In genomic region chr20:45436732-45437485, GRCh38 we compare ENCODE assay signal across 8 cellular contexts. TPM values are rescaled to one million over a fixed set of nuclear protein-coding genes. Genes with fewer than 3 reads are reported as not detected.
DNase-seq lines count a peak whose midpoint lies in the region; ATAC-seq lines count a peak whose summit lies in the region.

No MANE protein-coding gene starts in this region.

- H3K9ac ChIP-seq in BLaER1 (peak overlapping the region; percentile 77), NT2/D1 (ENCODE audit: insufficient read length, low read depth) (peak overlapping the region; percentile 70), mucosa of rectum (ENCODE audit: low read depth in 1 of 2, low read length in 2 of 2) (peak overlapping the region; percentile 83 to 87)

- peak; percentile 79 for ATAC-seq in GM19324 (IDR thresholded peaks at IDR 0.05; ENCODE audit: low FRiP score, unreplicated experiment)

- H3K4me2 ChIP-seq in BLaER1: peak overlapping the region; percentile 94

- H3K27ac ChIP-seq in BLaER1 (peak overlapping the region; percentile 65; the same call in 1 of the 2 replicates), esophagus (ENCODE audit: low read depth in 2 of 2, low read length in 1 of 2) (peak overlapping the region; percentile 69 to 71), mucosa of rectum (ENCODE audit: low read depth in 2 of 2, low read length in 2 of 2) (peak overlapping the region; percentile 69 to 77)

- peak overlapping the region; percentile 68 for H3K4me3 ChIP-seq in BLaER1
- H3K4me3 ChIP-seq in NT2/D1 (ENCODE audit: insufficient read length, low read depth): peak overlapping the region; percentile 33
- peak overlapping the region; percentile 56 to 59 for H3K4me3 ChIP-seq in esophagus (ENCODE audit: low read depth in 1 of 2, low read length in 2 of 2)
- peak overlapping the region; percentile 66 to 85 for H3K4me3 ChIP-seq in mucosa of rectum (ENCODE audit: low read length in 2 of 2)

- WGBS in esophagus, 2 donors: 9 to 10% methylated on average over 33 of the region's 33 CpGs

- H3K9me3 ChIP-seq in BLaER1 (no peaks in the 10 kb centered on the region), NT2/D1 (ENCODE audit: insufficient read depth, low read length) (no peaks in the 10 kb centered on the region), esophagus (ENCODE audit: control insufficient read depth in 2 of 2, insufficient read depth in 1 of 2, low read depth in 1 of 2, low read length in 1 of 2) (no peaks in the 10 kb centered on the region), mucosa of rectum (ENCODE audit: control insufficient read depth in 2 of 2, low read length in 2 of 2) (no peaks in the 10 kb centered on the region)

- no peaks in the 10 kb centered on the region for H4K20me1 ChIP-seq in BLaER1

- H3K36me3 ChIP-seq in BLaER1 (no peaks in the 10 kb centered on the region), NT2/D1 (ENCODE audit: insufficient read depth, insufficient read length, low read length) (peaks cover 11% of the 10 kb centered on the region), esophagus (ENCODE audit: control insufficient read depth in 2 of 2, insufficient read depth in 2 of 2, low read length in 1 of 2) (peaks cover 0 to 3% of the 10 kb centered on the region in 2 donors), mucosa of rectum (ENCODE audit: control insufficient read depth in 2 of 2, insufficient read depth in 2 of 2, low read length in 2 of 2) (peaks cover 2 to 3% of the 10 kb centered on the region in 2 donors)

- H3K4me1 ChIP-seq in BLaER1 (peaks cover 37% of the 10 kb centered on the region), NT2/D1 (ENCODE audit: insufficient read depth, insufficient read length) (peaks cover 3% of the 10 kb centered on the region), esophagus (ENCODE audit: control insufficient read depth in 2 of 2, insufficient read depth in 2 of 2, low read length in 1 of 2) (peaks cover 0 to 3% of the 10 kb centered on the region in 2 donors), mucosa of rectum (ENCODE audit: control insufficient read depth in 2 of 2, insufficient read depth in 2 of 2, low read length in 2 of 2) (no peaks in the 10 kb centered on the region)

- DNase-seq in HT1080 (ENCODE audit: low read depth): peak; percentile 82
- DNase-seq in NT2/D1 (ENCODE audit: low read depth, low spot score): peak; percentile 73
- peak; percentile 80 for DNase-seq in activated T-cell treated with anti-CD3 and anti-CD28 coated beads for 48 hours (ENCODE audit: low read depth)
- DNase-seq in stimulated activated CD8-positive, alpha-beta memory T cell treated with anti-CD3 and anti-CD28 coated beads, Interleukin-4, amount 100 ng/mL, for 24 hours (ENCODE audit: low read depth): peak; percentile 82

- no peaks in the 10 kb centered on the region for H3K27me3 ChIP-seq in BLaER1
- H3K27me3 ChIP-seq in NT2/D1 (ENCODE audit: insufficient read depth, insufficient read length): no peaks in the 10 kb centered on the region
- no peaks in the 10 kb centered on the region for H3K27me3 ChIP-seq in esophagus (ENCODE audit: control insufficient read depth in 1 of 2, insufficient read depth in 2 of 2, low read length in 2 of 2)
- no peaks in the 10 kb centered on the region for H3K27me3 ChIP-seq in mucosa of rectum (ENCODE audit: control insufficient read depth in 2 of 2, insufficient read depth in 2 of 2, low read length in 2 of 2)

RNA-seq across cellular contexts. Expression of gene PIGT, which starts 21.0 kb away (rescaled TPM):
- total RNA-seq in HT1080 (2014; rRNA removed; shearing (Covaris generic)): 88.5 and 139 TPM in 2 replicates
- polyA plus RNA-seq in HT1080 (2015; cell fraction: cytosol; rRNA removed): 169 and 176 TPM in 2 replicates
- 145 and 184 TPM in 2 replicates for polyA plus RNA-seq in HT1080 (2015; cell fraction: nucleus; rRNA removed)
- polyA plus RNA-seq in esophagus: 10 to 100 TPM; 38.7 to 40.9 TPM

RNA-seq across cellular contexts. Expression of gene DBNDD2, which starts 28.8 kb away (rescaled TPM):
- total RNA-seq in HT1080 (2014; rRNA removed; shearing (Covaris generic)): 10.1 and 16.8 TPM in 2 replicates
- 49.3 and 55.0 TPM in 2 replicates for polyA plus RNA-seq in HT1080 (2015; cell fraction: cytosol; rRNA removed)
- polyA plus RNA-seq in HT1080 (2015; cell fraction: nucleus; rRNA removed): 19.1 and 22.4 TPM in 2 replicates
- 10 to 100 TPM; 31.0 to 65.1 TPM for polyA plus RNA-seq in esophagus

RNA-seq across cellular contexts. Expression of gene WFDC2, which starts 32.6 kb away (rescaled TPM):
- total RNA-seq in HT1080 (2014; rRNA removed; shearing (Covaris generic)): not detected in 2 replicates
- polyA plus RNA-seq in HT1080 (2015; cell fraction: cytosol; rRNA removed): not detected in 2 replicates
- not detected in 2 replicates for polyA plus RNA-seq in HT1080 (2015; cell fraction: nucleus; rRNA removed)
- 1 to 10 TPM; 3.3 to 6.1 TPM for polyA plus RNA-seq in esophagus

RNA-seq across cellular contexts. Expression of gene TP53TG5, which starts 58.8 kb away (rescaled TPM):
- not detected in 2 replicates for total RNA-seq in HT1080 (2014; rRNA removed; shearing (Covaris generic))
- polyA plus RNA-seq in HT1080 (2015; cell fraction: cytosol; rRNA removed): not detected in 2 replicates
- polyA plus RNA-seq in HT1080 (2015; cell fraction: nucleus; rRNA removed): not detected in 2 replicates
- under 1 TPM in 1 of 2 donors, not detected in 1; 0.13 TPM for polyA plus RNA-seq in esophagus

Comparison
In these comparisons a context has a peak if more than half of its experiments do, and no peak if none do; other contexts are left out.
1. Peak in every context shown above with its lines: DNase-seq, ATAC-seq, H3K4me3 ChIP-seq and H3K27ac ChIP-seq.